Comparison of ENCODE assay signal across 9 cellular contexts in the genomic region with DNA sequence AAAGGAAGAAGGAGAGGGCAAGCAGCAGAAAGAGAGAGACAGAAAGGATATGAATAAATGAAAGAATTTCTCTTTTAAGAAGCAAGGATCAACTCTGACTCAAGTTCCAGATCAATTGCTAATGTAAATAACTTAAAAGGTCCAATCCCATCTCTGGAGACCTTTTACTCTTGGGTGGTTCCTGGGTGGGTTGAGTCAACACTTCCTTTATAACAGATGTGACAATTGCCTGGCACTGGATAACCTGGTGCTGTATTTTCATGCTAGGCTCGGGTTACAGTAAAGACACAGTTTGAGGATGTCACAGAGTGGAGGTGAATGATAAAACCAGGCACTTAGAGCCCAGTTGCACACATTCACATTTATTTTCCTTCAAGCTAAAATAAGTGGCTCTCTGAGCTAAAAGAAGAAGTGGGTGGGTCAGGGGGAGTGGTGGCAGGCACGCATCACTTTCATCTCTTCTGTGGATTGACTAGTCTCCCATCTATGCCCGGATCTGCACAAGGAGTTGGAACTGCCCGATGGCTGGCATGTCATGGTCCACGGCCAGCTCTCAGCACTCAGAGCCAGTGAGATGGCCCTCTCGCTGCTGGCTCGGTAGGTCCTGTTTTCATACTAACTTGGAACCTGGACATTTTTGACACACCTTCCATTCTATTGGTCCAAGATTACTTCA.
DNase-seq lines count a peak whose midpoint lies in the region; ATAC-seq lines count a peak whose summit lies in the region.
"Had no signal": no experiment of that assay in that cellular context is flagged by ENCODE, and none has a peak within 500 bp of the region (broad histone marks: within the 10 kb centered on the region; RNA-seq: fewer than 3 reads in every experiment).

No MANE protein-coding gene starts in this region.

- no peaks in the 10 kb centered on the region for H3K9me3 Mint-ChIP-seq in activated T-cell treated with anti-CD3 and anti-CD28 coated beads, Interleukin-2, amount 50 U/mL, for 4 hours
- H3K9me3 Mint-ChIP-seq in stimulated activated memory B cell treated with anti-CD40 and anti-IgM and Interleukin-4, amounts not matched to agents 10 μg/mL and 1 μg/mL and 100 μg/mL, for 72 hours = no peaks in the 10 kb centered on the region
- H3K9me3 Mint-ChIP-seq in T-helper 2 cell treated with Interferon-gamma antibody and Interleukin-4, amounts not matched to agents 5 μg/mL and 100 μg/mL, for 36 hours = no peaks in the 10 kb centered on the region

- H3K36me3 Mint-ChIP-seq in activated T-cell treated with anti-CD3 and anti-CD28 coated beads, Interleukin-2, amount 50 U/mL, for 4 hours (ENCODE audit: insufficient read depth) = peaks cover 51% of the 10 kb centered on the region
- H3K36me3 Mint-ChIP-seq in stimulated activated memory B cell treated with anti-CD40 and anti-IgM and Interleukin-4, amounts not matched to agents 10 μg/mL and 1 μg/mL and 100 μg/mL, for 72 hours = peaks cover 56% of the 10 kb centered on the region
- H3K36me3 Mint-ChIP-seq in T-helper 2 cell treated with Interferon-gamma antibody and Interleukin-4, amounts not matched to agents 5 μg/mL and 100 μg/mL, for 36 hours (ENCODE audit: low read depth) = peaks cover 28% of the 10 kb centered on the region

- DNase-seq in activated T-cell treated with anti-CD3 and anti-CD28 coated beads, Interleukin-2, amount 50 U/mL, for 4 hours = no peak
- DNase-seq in activated T-cell treated with anti-CD3 and anti-CD28 coated beads, Interleukin-2, amount 50 U/mL, for 1 hour = no peak
- DNase-seq in NCI-H69 (lab: John Stamatoyannopoulos, UW) (peak; percentile 76), fibroblast of peridontal ligament (ENCODE audit: extremely low read depth) (peak; percentile 65), G401 (ENCODE audit: low spot score) (no peak)
- DNase-seq in T-helper 2 cell treated with Interferon-gamma antibody and Interleukin-4, amounts not matched to agents 5 μg/mL and 100 μg/mL, for 36 hours (ENCODE audit: low spot score) = no peak
- DNase-seq: effector CD4-positive, alpha-beta T cell had no signal

- H3K27ac Mint-ChIP-seq in stimulated activated memory B cell treated with anti-CD40 and anti-IgM and Interleukin-4, amounts not matched to agents 10 μg/mL and 1 μg/mL and 100 μg/mL, for 72 hours = peak overlapping the region; percentile 95
- no peak overlapping the region for H3K27ac Mint-ChIP-seq in T-helper 2 cell treated with Interferon-gamma antibody and Interleukin-4, amounts not matched to agents 5 μg/mL and 100 μg/mL, for 36 hours

- H3K4me1 Mint-ChIP-seq in activated T-cell treated with anti-CD3 and anti-CD28 coated beads, Interleukin-2, amount 50 U/mL, for 4 hours (ENCODE audit: low read depth) = peaks cover 84% of the 10 kb centered on the region
- H3K4me1 Mint-ChIP-seq in stimulated activated memory B cell treated with anti-CD40 and anti-IgM and Interleukin-4, amounts not matched to agents 10 μg/mL and 1 μg/mL and 100 μg/mL, for 72 hours = peaks cover 91% of the 10 kb centered on the region
- peaks cover 51% of the 10 kb centered on the region for H3K4me1 Mint-ChIP-seq in T-helper 2 cell treated with Interferon-gamma antibody and Interleukin-4, amounts not matched to agents 5 μg/mL and 100 μg/mL, for 36 hours (ENCODE audit: low read depth)

- peak; percentile 51 to 52 for ATAC-seq in activated T-cell treated with anti-CD3 and anti-CD28 coated beads, Interleukin-2, amount 50 U/mL, for 4 hours
- ATAC-seq in stimulated activated memory B cell treated with anti-CD40 and anti-IgM and Interleukin-4, amounts not matched to agents 10 μg/mL and 1 μg/mL and 100 μg/mL, for 72 hours = peak; percentile 74
- no peak for ATAC-seq in GM19023 (IDR thresholded peaks at IDR 0.05; ENCODE audit: unreplicated experiment)

- H3K4me3 Mint-ChIP-seq in activated T-cell treated with anti-CD3 and anti-CD28 coated beads, Interleukin-2, amount 50 U/mL, for 4 hours = no peak overlapping the region
- H3K4me3 Mint-ChIP-seq in stimulated activated memory B cell treated with anti-CD40 and anti-IgM and Interleukin-4, amounts not matched to agents 10 μg/mL and 1 μg/mL and 100 μg/mL, for 72 hours = peak overlapping the region; percentile 72
- H3K4me3 Mint-ChIP-seq in T-helper 2 cell treated with Interferon-gamma antibody and Interleukin-4, amounts not matched to agents 5 μg/mL and 100 μg/mL, for 36 hours = no peak overlapping the region

- no peaks in the 10 kb centered on the region for H3K27me3 Mint-ChIP-seq in activated T-cell treated with anti-CD3 and anti-CD28 coated beads, Interleukin-2, amount 50 U/mL, for 4 hours (ENCODE audit: low read depth)
- H3K27me3 Mint-ChIP-seq in stimulated activated memory B cell treated with anti-CD40 and anti-IgM and Interleukin-4, amounts not matched to agents 10 μg/mL and 1 μg/mL and 100 μg/mL, for 72 hours = no peaks in the 10 kb centered on the region
- no peaks in the 10 kb centered on the region for H3K27me3 Mint-ChIP-seq in T-helper 2 cell treated with Interferon-gamma antibody and Interleukin-4, amounts not matched to agents 5 μg/mL and 100 μg/mL, for 36 hours (ENCODE audit: low read depth)

- in situ Hi-C loops in G401 (cut with HindIII; ENCODE audit: low sequenced_read_pairs) = no loop called here

Comparison
In these comparisons a context has a peak if more than half of its experiments do, and no peak if none do; other contexts are left out.
1. DNase-seq: peak in NCI-H69 (single experiment) and fibroblast of peridontal ligament (single experiment); none in activated T-cell treated with anti-CD3 and anti-CD28 coated beads, Interleukin-2, amount 50 U/mL, for 4 hours (single experiment), activated T-cell treated with anti-CD3 and anti-CD28 coated beads, Interleukin-2, amount 50 U/mL, for 1 hour (single experiment), T-helper 2 cell treated with Interferon-gamma antibody and Interleukin-4, amounts not matched to agents 5 μg/mL and 100 μg/mL, for 36 hours (single experiment) and G401 (single experiment).